Comparison of ENCODE assay signal across 9 cellular contexts in genomic region chr4:143700420-143701352, GRCh38. TPM values are rescaled to one million over a fixed set of nuclear protein-coding genes. Genes with fewer than 3 reads are reported as not detected.
DNase-seq lines count a peak whose midpoint lies in the region; ATAC-seq lines count a peak whose summit lies in the region.
"Had no signal": no experiment of that assay in that cellular context is flagged by ENCODE, and none has a peak within 500 bp of the region (broad histone marks: within the 10 kb centered on the region; RNA-seq: fewer than 3 reads in every experiment).

FREM3 (minus strand) TSS chr4:143700675; CDS start chr4:143700675, 0 bp downstream.

- H3K4me3 ChIP-seq in stomach smooth muscle (ENCODE audit: low read length in 2 of 2): peak within 1 kb of the TSS; percentile 52 to 70

- H3K4me1 ChIP-seq in stomach smooth muscle (ENCODE audit: control insufficient read depth, insufficient read depth, low read length): peaks cover 18% of the 10 kb centered on the region

- peak; percentile 16 for DNase-seq in activated CD4-positive, alpha-beta T cell treated with anti-CD3 and anti-CD28 coated beads for 48 hours
- no peak for DNase-seq in activated CD4-positive, alpha-beta T cell treated with anti-CD3 and anti-CD28 coated beads for 1 hour
- DNase-seq in activated T-cell treated with anti-CD3 and anti-CD28 coated beads, Interleukin-2, amount 50 U/mL, for 72 hours: peak in 1 of 2 donors; percentile 9
- DNase-seq in immature natural killer cell (no peak), GF-D8 (lab: John Stamatoyannopoulos, UW) (no peak)

- H3K9me3 ChIP-seq in stomach smooth muscle (ENCODE audit: control insufficient read depth in 2 of 2, low read length in 2 of 2): no peaks in the 10 kb centered on the region

- peaks cover 10% of the 10 kb centered on the region for H3K4me1 Mint-ChIP-seq in activated T-cell treated with anti-CD3 and anti-CD28 coated beads, Interleukin-2, amount 50 U/mL, for 72 hours (ENCODE audit: low read depth)
- peaks cover 4 to 7% of the 10 kb centered on the region in 2 donors for H3K4me1 Mint-ChIP-seq in immature natural killer cell

- no peaks in the 10 kb centered on the region for H3K36me3 ChIP-seq in stomach smooth muscle (ENCODE audit: control insufficient read depth in 2 of 2, insufficient read depth in 2 of 2, low read length in 2 of 2)

- no peak within 1 kb of the TSS for H3K9ac ChIP-seq in stomach smooth muscle (ENCODE audit: low read length in 2 of 2)

- H3K27ac Mint-ChIP-seq in activated T-cell treated with anti-CD3 and anti-CD28 coated beads, Interleukin-2, amount 50 U/mL, for 72 hours: no peak within 1 kb of the TSS
- no peak within 1 kb of the TSS for H3K27ac Mint-ChIP-seq in immature natural killer cell

- ATAC-seq in activated T-cell treated with anti-CD3 and anti-CD28 coated beads, Interleukin-2, amount 50 U/mL, for 72 hours (replicated peaks in 1 of 2): peak; percentile 53 to 62
- no peak for ATAC-seq in HG02981 (IDR thresholded peaks at IDR 0.05; ENCODE audit: unreplicated experiment)
- ATAC-seq in GM18520 (IDR thresholded peaks at IDR 0.05; ENCODE audit: unreplicated experiment): no peak

- H3K27me3 ChIP-seq in stomach smooth muscle (ENCODE audit: control insufficient read depth in 1 of 2, insufficient read depth in 2 of 2, low read length in 2 of 2): peaks cover 36 to 42% of the 10 kb centered on the region in 2 donors

- peaks cover 50% of the 10 kb centered on the region for H3K27me3 Mint-ChIP-seq in activated T-cell treated with anti-CD3 and anti-CD28 coated beads, Interleukin-2, amount 50 U/mL, for 72 hours (ENCODE audit: low read depth)
- H3K27me3 Mint-ChIP-seq in immature natural killer cell (ENCODE audit: low read depth in 3 of 3): peaks cover 0 to 19% (median 7%) of the 10 kb centered on the region in 3 donors

- no peaks in the 10 kb centered on the region for H3K9me3 Mint-ChIP-seq in activated T-cell treated with anti-CD3 and anti-CD28 coated beads, Interleukin-2, amount 50 U/mL, for 72 hours
- H3K9me3 Mint-ChIP-seq in immature natural killer cell: peaks cover 3 to 33% (median 9%) of the 10 kb centered on the region in 6 donors

- peaks cover 0 to 2% of the 10 kb centered on the region in 2 donors for H3K36me3 Mint-ChIP-seq in activated T-cell treated with anti-CD3 and anti-CD28 coated beads, Interleukin-2, amount 50 U/mL, for 72 hours (ENCODE audit: insufficient read depth in 2 of 2)
- H3K36me3 Mint-ChIP-seq in immature natural killer cell: peaks cover 0 to 3% (median 3%) of the 10 kb centered on the region in 3 donors

- no peak within 1 kb of the TSS for H3K27ac ChIP-seq in stomach smooth muscle (ENCODE audit: low read length)
- H3K27ac ChIP-seq: C4-2B had no signal

- peak within 1 kb of the TSS; percentile 78 to 84 for H3K4me3 Mint-ChIP-seq in activated T-cell treated with anti-CD3 and anti-CD28 coated beads, Interleukin-2, amount 50 U/mL, for 72 hours
- H3K4me3 Mint-ChIP-seq in immature natural killer cell: peak within 1 kb of the TSS; percentile 43 to 48 (median 45)

RNA-seq across cellular contexts. Expression of gene FREM3, which starts in this region (rescaled TPM):
- not detected for total RNA-seq in activated T-cell treated with anti-CD3 and anti-CD28 coated beads, Interleukin-2, amount 50 U/mL, for 72 hours
- not detected for polyA plus RNA-seq in immature natural killer cell

Comparison
In these comparisons a context has a peak if more than half of its experiments do, and no peak if none do; other contexts are left out.
1. Peak in ATAC-seq in activated T-cell treated with anti-CD3 and anti-CD28 coated beads, Interleukin-2, amount 50 U/mL, for 72 hours; RNA of the gene not detected or under 1 TPM.